In genomic region chr1:27690205-27690604, GRCh38 we compare ENCODE assay signal across 1 cellular context.
TF ChIP-seq lines count a peak whose summit lies in the region.

No MANE protein-coding gene starts in this region.

TF ChIP-seq in GM12878, 131 proteins besides CTCF, POLR2A, EP300 and RAD21:
- TF ChIP-seq MTA3 (IDR thresholded peaks at IDR 0.05; ENCODE audit: borderline replicate concordance, low read length): 0 out of 2 replicates have a peak, but pooled peaks have one; percentile 0
- TF ChIP-seq ESRRA (IDR thresholded peaks at IDR 0.05; ENCODE audit: low read length): no peak
- TF ChIP-seq, protein P1, sequence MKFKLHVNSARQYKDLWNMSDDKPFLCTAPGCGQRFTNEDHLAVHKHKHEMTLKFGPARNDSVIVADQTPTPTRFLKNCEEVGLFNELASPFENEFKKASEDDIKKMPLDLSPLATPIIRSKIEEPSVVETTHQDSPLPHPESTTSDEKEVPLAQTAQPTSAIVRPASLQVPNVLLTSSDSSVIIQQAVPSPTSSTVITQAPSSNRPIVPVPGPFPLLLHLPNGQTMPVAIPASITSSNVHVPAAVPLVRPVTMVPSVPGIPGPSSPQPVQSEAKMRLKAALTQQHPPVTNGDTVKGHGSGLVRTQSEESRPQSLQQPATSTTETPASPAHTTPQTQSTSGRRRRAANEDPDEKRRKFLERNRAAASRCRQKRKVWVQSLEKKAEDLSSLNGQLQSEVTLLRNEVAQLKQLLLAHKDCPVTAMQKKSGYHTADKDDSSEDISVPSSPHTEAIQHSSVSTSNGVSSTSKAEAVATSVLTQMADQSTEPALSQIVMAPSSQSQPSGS (IDR thresholded peaks at IDR 0.05; ENCODE audit: low read length): 0 out of 2 replicates have a peak, but pooled peaks have one; percentile 7
- TF ChIP-seq NR2F1 (conservative IDR thresholded peaks at IDR 0.05): no peak
- 0 out of 2 replicates have a peak, but pooled peaks have one; percentile 13 for TF ChIP-seq GATAD2B (conservative IDR thresholded peaks at IDR 0.05; ENCODE audit: low read depth)
